1 cellular context compared by ENCODE assay signal in genomic region chr13:73058741-73059459, GRCh38.
TF ChIP-seq lines count a peak whose summit lies in the region.

TSS of gene KLF5 (plus strand) at chr13:73059005. CDS start at chr13:73059328, 323 bp downstream.

TF ChIP-seq in SK-N-SH, 30 proteins besides CTCF, POLR2A, EP300 and RAD21 (continued from another document):
- TF ChIP-seq NFIC (IDR thresholded peaks at IDR 0.05; ENCODE audit: borderline replicate concordance) = no peak
- no peak for TF ChIP-seq FOSL2 (IDR thresholded peaks at IDR 0.05; ENCODE audit: borderline replicate concordance, low read depth)
- no peak for TF ChIP-seq FOXJ3 (CRISPR knock-in tag; IDR thresholded peaks at IDR 0.05)
- peak; percentile 99 for TF ChIP-seq PBX3 (IDR thresholded peaks at IDR 0.05)
- TF ChIP-seq MAX (IDR thresholded peaks at IDR 0.05; ENCODE audit: low read depth) = peak; percentile 96
- TF ChIP-seq MEF2A (IDR thresholded peaks at IDR 0.05; ENCODE audit: borderline replicate concordance, low read depth) = no peak
- TF ChIP-seq REST (IDR thresholded peaks at IDR 0.05; ENCODE audit: low read depth, low read length) = no peak
- TF ChIP-seq RFX5 (IDR thresholded peaks at IDR 0.05; ENCODE audit: low read length) = peak; percentile 29; the same call in 1 of the 2 replicates
- peak; percentile 48 for TF ChIP-seq RCOR1 (IDR thresholded peaks at IDR 0.05; ENCODE audit: low read length)
- peak; percentile 77 for TF ChIP-seq CHD2 (IDR thresholded peaks at IDR 0.05; ENCODE audit: low read length, partially characterized antibody)
- TF ChIP-seq YY1 (IDR thresholded peaks at IDR 0.05; ENCODE audit: low read depth) = no peak
- no peak for TF ChIP-seq USF2 (IDR thresholded peaks at IDR 0.05; ENCODE audit: borderline replicate concordance, low read depth, low read length)
- no peak for TF ChIP-seq FOXM1 (IDR thresholded peaks at IDR 0.05; ENCODE audit: low read depth)
